ENCODE assay signal across 15 cellular contexts in the genomic region with DNA sequence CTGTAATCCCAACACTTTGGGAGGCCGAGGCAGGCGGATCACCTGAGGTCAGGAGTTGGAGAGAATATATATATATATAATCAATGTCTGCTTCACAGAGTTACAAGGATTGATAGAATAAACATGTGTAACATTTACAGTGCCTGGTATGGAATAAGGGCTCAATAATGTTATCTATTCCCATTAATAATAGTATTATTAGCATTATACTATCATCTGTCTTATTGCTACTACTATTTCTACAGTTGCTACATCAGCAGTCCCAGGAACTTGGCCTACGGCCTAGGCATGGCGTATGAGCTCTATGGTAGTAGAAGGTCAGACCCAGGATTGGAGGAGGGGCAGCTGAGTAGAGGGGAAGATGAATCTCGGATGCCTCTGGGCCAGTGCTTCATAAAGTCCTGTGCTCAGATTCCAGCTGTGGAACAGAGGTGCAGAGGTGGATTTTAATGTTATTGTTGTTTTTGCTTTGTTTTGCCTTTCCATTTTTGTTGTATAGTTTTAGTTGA.
A peak's percentile ranks its signal among the peaks of the same experiment; 100 is the strongest.
DNase-seq lines count a peak whose midpoint lies in the region; ATAC-seq and TF ChIP-seq lines count a peak whose summit lies in the region.
"Had no signal": no experiment of that assay in that cellular context is flagged by ENCODE, and none has a peak within 500 bp of the region (broad histone marks: within the 10 kb centered on the region; RNA-seq: fewer than 3 reads in every experiment).

No MANE protein-coding gene starts in this region.

- 79 to 87% methylated on average over 5 of the region's 5 CpGs for WGBS in esophagus squamous epithelium, 2 donors
- 85 to 91% methylated on average over 5 of the region's 5 CpGs for WGBS in thyroid gland, 2 donors

- POLR2A ChIA-PET in WTC11 (lab: Charles Lee), result no interaction called here
- POLR2A ChIA-PET in PC-3 (lab: Charles Lee; ENCODE audit: unreplicated experiment), result no interaction called here

- intact Hi-C loops in esophagus squamous epithelium (cut with DNase I), result no loop called here
- intact Hi-C loops in lower lobe of right lung (cut with DNase I), result no loop called here
- intact Hi-C loops in thyroid gland (cut with DNase I), result loop anchor here (5.0 kb wide), 1 partner anchor 46 kb away; no protein-coding TSS in a partner anchor
- intact Hi-C loops in PC-3 (cut with micrococcal nuclease), result no loop called here

- TF ChIP-seq CTCF in WTC11 (IDR thresholded peaks at IDR 0.05), result no peak
- TF ChIP-seq CTCF in esophagus squamous epithelium (IDR thresholded peaks at IDR 0.05), result no peak
- no peak for TF ChIP-seq CTCF in lower lobe of right lung (IDR thresholded peaks at IDR 0.05)
- TF ChIP-seq CTCF in thyroid gland (IDR thresholded peaks at IDR 0.05), result no peak
- no peak for TF ChIP-seq CTCF in PC-3 (conservative IDR thresholded peaks at IDR 0.05; ENCODE audit: low read depth, low read length)

- H3K4me3 ChIP-seq in esophagus squamous epithelium (no peak overlapping the region), lower lobe of right lung (no peak overlapping the region), thyroid gland (replicated peaks in 1 of 3) (no peak overlapping the region), PC-3 (ENCODE audit: low read length) (no peak overlapping the region)
- H3K4me3 ChIP-seq: BLaER1, PC-9 had no signal

- TF ChIP-seq POLR2A in esophagus squamous epithelium (IDR thresholded peaks at IDR 0.05) (no peak), thyroid gland (IDR thresholded peaks at IDR 0.05) (no peak)

- CTCF ChIA-PET in WTC11 (lab: Charles Lee) (interaction anchor here (0.7 kb wide), 1 partner anchor 211 kb away, joined by 3 read pairs; no protein-coding TSS in a partner anchor), PC-3 (lab: Charles Lee) (no interaction called here)

- no peaks in the 10 kb centered on the region for H3K36me3 Mint-ChIP-seq in WTC11

- H4K20me1 ChIP-seq in PC-3 (ENCODE audit: low read length), result no peaks in the 10 kb centered on the region
- H4K20me1 ChIP-seq: BLaER1 had no signal

- no peak overlapping the region for H2AFZ ChIP-seq in PC-3 (ENCODE audit: low read length)
- H2AFZ ChIP-seq: PC-9 had no signal

- no peaks in the 10 kb centered on the region for H3F3A ChIP-seq in PC-3 (ENCODE audit: low read length, unreplicated experiment)

- H3K4me1 Mint-ChIP-seq in WTC11, result peaks cover 33% of the 10 kb centered on the region

- DNase-seq in WTC11 (ENCODE audit: low spot score), result no peak
- DNase-seq in esophagus squamous epithelium (lab: John Stamatoyannopoulos, UW), result no peak
- DNase-seq in lower lobe of right lung, result no peak
- DNase-seq in thyroid gland, result peak in 1 of 2 donors; percentile 30
- DNase-seq in PC-3, result no peak
- DNase-seq in HK-2 (ENCODE audit: unreplicated experiment), result no peak
- DNase-seq: DMS53, NCI-H187 treated with DMSO at 0.1 percent for 48 hours, NCI-H526 treated with DMSO at 0.1 percent for 48 hours, PC-9 had no signal

- no peaks in the 10 kb centered on the region for H3K27me3 Mint-ChIP-seq in WTC11 (ENCODE audit: low read depth)
- H3K27me3 Mint-ChIP-seq: dendritic cell treated with granulocyte-macrophage colony-stimulating factor and Interleukin-4, amounts not matched to agents 40 ng/mL and 50 ng/mL, for 4 days; progenitor cell of endocrine pancreas had no signal

- no peaks in the 10 kb centered on the region for H3K9me3 ChIP-seq in esophagus squamous epithelium
- H3K9me3 ChIP-seq in lower lobe of right lung, result no peaks in the 10 kb centered on the region
- H3K9me3 ChIP-seq in thyroid gland, result no peaks in the 10 kb centered on the region
- no peaks in the 10 kb centered on the region for H3K9me3 ChIP-seq in PC-3 (ENCODE audit: low read length)
- H3K9me3 ChIP-seq: BLaER1 had no signal

- no TSS peak for BruUV-seq in PC-3 (replicated peaks; lab: Mats Ljungman, UMichigan)

- H3K27ac ChIP-seq in esophagus squamous epithelium (peak overlapping the region; percentile 41 to 84 (median 79)), lower lobe of right lung (peak overlapping the region; percentile 77), thyroid gland (peak overlapping the region; percentile 74 to 88 (median 88)), PC-3 (ENCODE audit: low read length) (no peak overlapping the region)
- H3K27ac ChIP-seq: PC-9 had no signal

- H3K27ac Mint-ChIP-seq in WTC11, result no peak overlapping the region
- H3K27ac Mint-ChIP-seq: activated T-helper 2 cell treated with anti-CD3 and anti-CD28 coated beads, Interferon-gamma antibody, Interleukin-2, Interleukin-4, amounts not matched to agents 10 μg/mL and 5 μg/mL and 100 μg/mL, durations not matched to agents 14 hours and 24 hours and 36 hours; dendritic cell treated with granulocyte-macrophage colony-stimulating factor and Interleukin-4, amounts not matched to agents 40 ng/mL and 50 ng/mL, for 4 days; progenitor cell of endocrine pancreas had no signal

- H3K36me3 ChIP-seq in esophagus squamous epithelium (no peaks in the 10 kb centered on the region), lower lobe of right lung (no peaks in the 10 kb centered on the region), thyroid gland (no peaks in the 10 kb centered on the region), PC-3 (ENCODE audit: low read depth, low read length) (no peaks in the 10 kb centered on the region)
- H3K36me3 ChIP-seq: BLaER1 had no signal

- no peaks in the 10 kb centered on the region for H3K9me2 ChIP-seq in PC-3 (replicated peaks; ENCODE audit: low read length)

- H3K9me3 Mint-ChIP-seq in WTC11, result no peaks in the 10 kb centered on the region
- H3K9me3 Mint-ChIP-seq: activated T-helper 2 cell treated with anti-CD3 and anti-CD28 coated beads, Interferon-gamma antibody, Interleukin-2, Interleukin-4, amounts not matched to agents 10 μg/mL and 5 μg/mL and 100 μg/mL, durations not matched to agents 14 hours and 24 hours and 36 hours; dendritic cell treated with granulocyte-macrophage colony-stimulating factor and Interleukin-4, amounts not matched to agents 40 ng/mL and 50 ng/mL, for 4 days had no signal

- no peaks in the 10 kb centered on the region for H3K27me3 ChIP-seq in esophagus squamous epithelium
- H3K27me3 ChIP-seq in lower lobe of right lung (ENCODE audit: low read depth), result no peaks in the 10 kb centered on the region
- no peaks in the 10 kb centered on the region for H3K27me3 ChIP-seq in thyroid gland
- no peaks in the 10 kb centered on the region for H3K27me3 ChIP-seq in PC-3 (ENCODE audit: low read length)
- H3K27me3 ChIP-seq: BLaER1 had no signal

- no peak overlapping the region for H3K4me2 ChIP-seq in PC-3 (ENCODE audit: low read length)
- H3K4me2 ChIP-seq: PC-9 had no signal

- no peaks in the 10 kb centered on the region for H3K79me2 ChIP-seq in PC-3 (ENCODE audit: low read length)

- H3K4me1 ChIP-seq in esophagus squamous epithelium (peaks cover 0 to 57% (median 12%) of the 10 kb centered on the region in 3 donors), lower lobe of right lung (peaks cover 68% of the 10 kb centered on the region), thyroid gland (peaks cover 66 to 68% of the 10 kb centered on the region in 2 donors), PC-3 (ENCODE audit: insufficient read depth, low read length) (peaks cover 13% of the 10 kb centered on the region)

- no peak overlapping the region for H3K9ac ChIP-seq in PC-3 (ENCODE audit: low read length)

- H3K4me3 Mint-ChIP-seq in WTC11, result no peak overlapping the region
- H3K4me3 Mint-ChIP-seq: dendritic cell treated with granulocyte-macrophage colony-stimulating factor and Interleukin-4, amounts not matched to agents 40 ng/mL and 50 ng/mL, for 4 days had no signal

- ATAC-seq in WTC11 (peak; percentile 70), lower lobe of right lung (no peak), PC-3 (no peak), GM21526 (IDR thresholded peaks at IDR 0.05; ENCODE audit: low FRiP score, unreplicated experiment) (no peak)

TF ChIP-seq in WTC11, 78 proteins besides CTCF, POLR2A, EP300 and RAD21:
- TF ChIP-seq ZNF121 (CRISPR knock-in tag; IDR thresholded peaks at IDR 0.05), result no peak
- no peak for TF ChIP-seq ZNF263 (CRISPR knock-in tag; IDR thresholded peaks at IDR 0.05; ENCODE audit: low read depth)
